11 cellular contexts compared by ENCODE assay signal in genomic region chr2:101114815-101115214, GRCh38. TPM values are rescaled to one million over a fixed set of nuclear protein-coding genes. Genes with fewer than 3 reads are reported as not detected.
A peak's percentile ranks its signal among the peaks of the same experiment; 100 is the strongest.
DNase-seq lines count a peak whose midpoint lies in the region; ATAC-seq and TF ChIP-seq lines count a peak whose summit lies in the region.
"Had no signal": no experiment of that assay in that cellular context is flagged by ENCODE, and none has a peak within 500 bp of the region (broad histone marks: within the 10 kb centered on the region; RNA-seq: fewer than 3 reads in every experiment).

No MANE protein-coding gene starts in this region.

- peaks cover 7% of the 10 kb centered on the region for H3K27me3 Mint-ChIP-seq in stimulated activated memory B cell treated with anti-CD40 and anti-IgM and Interleukin-4, amounts not matched to agents 10 μg/mL and 1 μg/mL and 100 μg/mL, for 72 hours

- H3K27ac ChIP-seq in hepatocyte: no peak overlapping the region

- H3K4me2 ChIP-seq in hepatocyte: peak overlapping the region; percentile 68

- DNase-seq in HEK293T (ENCODE audit: extremely low spot score) (no peak), RPMI8226 (peak; percentile 22), hepatocyte (ENCODE audit: low spot score) (no peak), H4 (ENCODE audit: low spot score) (no peak)
- DNase-seq: activated CD8-positive, alpha-beta memory T cell treated with anti-CD3 and anti-CD28 coated beads, Interleukin-2, amount 10 ng/mL, durations not matched to agents 7 days and 5 days; foreskin keratinocyte had no signal

- no peaks in the 10 kb centered on the region for H3K36me3 Mint-ChIP-seq in stimulated activated memory B cell treated with anti-CD40 and anti-IgM and Interleukin-4, amounts not matched to agents 10 μg/mL and 1 μg/mL and 100 μg/mL, for 72 hours
- H3K36me3 Mint-ChIP-seq: activated CD8-positive, alpha-beta memory T cell treated with anti-CD3 and anti-CD28 coated beads, Interleukin-2, amount 10 ng/mL, durations not matched to agents 7 days and 5 days had no signal

- peaks cover 26% of the 10 kb centered on the region for H3K4me1 ChIP-seq in hepatocyte (ENCODE audit: insufficient read depth)

- H3K79me2 ChIP-seq in hepatocyte: peaks cover 56% of the 10 kb centered on the region

- no peak for TF ChIP-seq POLR2A in GM18505 (IDR thresholded peaks at IDR 0.05; ENCODE audit: borderline replicate concordance, extremely low read depth, insufficient read depth, insufficient read length)

- POLR2A ChIA-PET in HEK293T (lab: Yijun Ruan, JAX): interaction anchor here (0.6 to 1.3 kb wide), 2 partner anchors 36 to 591 kb away, joined by 3 read pairs; no protein-coding TSS in a partner anchor

- H3K9me3 ChIP-seq in hepatocyte (ENCODE audit: low read depth): no peaks in the 10 kb centered on the region
- H3K9me3 ChIP-seq: SJSA1 had no signal

- H3K27ac Mint-ChIP-seq in stimulated activated memory B cell treated with anti-CD40 and anti-IgM and Interleukin-4, amounts not matched to agents 10 μg/mL and 1 μg/mL and 100 μg/mL, for 72 hours: peak overlapping the region; percentile 7
- H3K27ac Mint-ChIP-seq: activated CD8-positive, alpha-beta memory T cell treated with anti-CD3 and anti-CD28 coated beads, Interleukin-2, amount 10 ng/mL, durations not matched to agents 7 days and 5 days had no signal

- H3K4me1 Mint-ChIP-seq in stimulated activated memory B cell treated with anti-CD40 and anti-IgM and Interleukin-4, amounts not matched to agents 10 μg/mL and 1 μg/mL and 100 μg/mL, for 72 hours: peaks cover 31% of the 10 kb centered on the region
- H3K4me1 Mint-ChIP-seq: activated CD8-positive, alpha-beta memory T cell treated with anti-CD3 and anti-CD28 coated beads, Interleukin-2, amount 10 ng/mL, durations not matched to agents 7 days and 5 days had no signal

- 80% methylated on average over 6 of the region's 6 CpGs for WGBS in hepatocyte (ENCODE audit: low lambda C conversion rate, missing lambda C conversion rate)

- H3K9me3 Mint-ChIP-seq in stimulated activated memory B cell treated with anti-CD40 and anti-IgM and Interleukin-4, amounts not matched to agents 10 μg/mL and 1 μg/mL and 100 μg/mL, for 72 hours: no peaks in the 10 kb centered on the region

- no peaks in the 10 kb centered on the region for H3K9me2 ChIP-seq in hepatocyte (replicated peaks; ENCODE audit: insufficient read depth)

- H3K4me3 ChIP-seq in hepatocyte: no peak overlapping the region
- H3K4me3 ChIP-seq: SJSA1 had no signal

- H3K36me3 ChIP-seq in hepatocyte (replicated peaks; ENCODE audit: insufficient read depth, low read depth): no peaks in the 10 kb centered on the region
- H3K36me3 ChIP-seq: SJSA1 had no signal

- H2AFZ ChIP-seq in hepatocyte: no peak overlapping the region

- no peak overlapping the region for H3K4me3 Mint-ChIP-seq in stimulated activated memory B cell treated with anti-CD40 and anti-IgM and Interleukin-4, amounts not matched to agents 10 μg/mL and 1 μg/mL and 100 μg/mL, for 72 hours
- H3K4me3 Mint-ChIP-seq: activated CD8-positive, alpha-beta memory T cell treated with anti-CD3 and anti-CD28 coated beads, Interleukin-2, amount 10 ng/mL, durations not matched to agents 7 days and 5 days had no signal

- no peaks in the 10 kb centered on the region for H4K20me1 ChIP-seq in hepatocyte (ENCODE audit: insufficient read depth, poor library complexity, severe bottlenecking)

- no peaks in the 10 kb centered on the region for H3K27me3 ChIP-seq in hepatocyte
- H3K27me3 ChIP-seq: foreskin keratinocyte, SJSA1 had no signal

- peak; percentile 78 for ATAC-seq in stimulated activated memory B cell treated with anti-CD40 and anti-IgM and Interleukin-4, amounts not matched to agents 10 μg/mL and 1 μg/mL and 100 μg/mL, for 72 hours
- ATAC-seq in GM21360 (IDR thresholded peaks at IDR 0.05; ENCODE audit: unreplicated experiment): no peak
- ATAC-seq in HG03025 (IDR thresholded peaks at IDR 0.05; ENCODE audit: low FRiP score, unreplicated experiment): no peak
- ATAC-seq in GM18505 (IDR thresholded peaks at IDR 0.05; ENCODE audit: unreplicated experiment): no peak
- ATAC-seq: activated CD8-positive, alpha-beta memory T cell treated with anti-CD3 and anti-CD28 coated beads, Interleukin-2, amount 10 ng/mL, durations not matched to agents 7 days and 5 days; foreskin keratinocyte had no signal

- no peak for TF ChIP-seq CTCF in hepatocyte (IDR thresholded peaks at IDR 0.05; ENCODE audit: poor library complexity)

- CTCF ChIA-PET in HEK293T (lab: Yijun Ruan, JAX): no interaction called here

TF ChIP-seq in HEK293T, 16 proteins besides CTCF, POLR2A, EP300 and RAD21:
- TF ChIP-seq PKNOX1 (IDR thresholded peaks at IDR 0.05): 0 out of 2 replicates have a peak, but pooled peaks have one; percentile 4
- TF ChIP-seq ZNF384 (IDR thresholded peaks at IDR 0.05): no peak

RNA-seq across cellular contexts. Expression of gene TBC1D8, which starts 36.4 kb away (rescaled TPM):
- 15.8 and 18.7 TPM in 2 replicates for total RNA-seq in hepatocyte
- polyA plus RNA-seq in hepatocyte: 10.1 and 17.9 TPM in 2 replicates
- total RNA-seq in H4 (2014; rRNA removed; shearing (Covaris generic)): 5.3 and 6.4 TPM in 2 replicates
